ENCODE assay signal across 1 cellular context in genomic region chr6:31945507-31946369, GRCh38.
TF ChIP-seq lines count a peak whose summit lies in the region.

Gene CFB (plus strand): TSS chr6:31946095. CDS start chr6:31946222, 127 bp downstream.

TF ChIP-seq in H1, 55 proteins besides CTCF, POLR2A, EP300 and RAD21 (continued from another document):
- TF ChIP-seq E2F6 (IDR thresholded peaks at IDR 0.05) (no peak), ATF2 (IDR thresholded peaks at IDR 0.05; ENCODE audit: low read length) (no peak), TAF1 (IDR thresholded peaks at IDR 0.05; ENCODE audit: low read depth, low read length) (no peak), SRF (IDR thresholded peaks at IDR 0.05; ENCODE audit: low read depth, low read length) (no peak), GABPA (IDR thresholded peaks at IDR 0.05; ENCODE audit: borderline replicate concordance, insufficient read depth, low read length) (no peak), RBBP5 (IDR thresholded peaks at IDR 0.05; ENCODE audit: borderline replicate concordance, low read depth, low read length) (no peak), KDM1A (IDR thresholded peaks at IDR 0.05; ENCODE audit: borderline replicate concordance, low read length) (no peak), SUZ12 (IDR thresholded peaks at IDR 0.05; ENCODE audit: low read length) (no peak), EGR1 (IDR thresholded peaks at IDR 0.05; ENCODE audit: borderline replicate concordance, low read depth, low read length) (no peak)
